ENCODE assay signal across 1 cellular context in genomic region chr12:66090157-66090556, GRCh38.
TF ChIP-seq lines count a peak whose summit lies in the region.

No MANE protein-coding gene starts in this region.

TF ChIP-seq in HepG2, 621 proteins besides CTCF, POLR2A, EP300 and RAD21:
- no peak for TF ChIP-seq RELA (CRISPR knock-in tag; IDR thresholded peaks at IDR 0.05)
- no peak for TF ChIP-seq NFIC (IDR thresholded peaks at IDR 0.05; ENCODE audit: low read length)
- TF ChIP-seq ZNF329 (CRISPR knock-in tag; IDR thresholded peaks at IDR 0.05; ENCODE audit: low read depth), result no peak
